Comparison of ENCODE assay signal across 1 cellular context in the genomic region with DNA sequence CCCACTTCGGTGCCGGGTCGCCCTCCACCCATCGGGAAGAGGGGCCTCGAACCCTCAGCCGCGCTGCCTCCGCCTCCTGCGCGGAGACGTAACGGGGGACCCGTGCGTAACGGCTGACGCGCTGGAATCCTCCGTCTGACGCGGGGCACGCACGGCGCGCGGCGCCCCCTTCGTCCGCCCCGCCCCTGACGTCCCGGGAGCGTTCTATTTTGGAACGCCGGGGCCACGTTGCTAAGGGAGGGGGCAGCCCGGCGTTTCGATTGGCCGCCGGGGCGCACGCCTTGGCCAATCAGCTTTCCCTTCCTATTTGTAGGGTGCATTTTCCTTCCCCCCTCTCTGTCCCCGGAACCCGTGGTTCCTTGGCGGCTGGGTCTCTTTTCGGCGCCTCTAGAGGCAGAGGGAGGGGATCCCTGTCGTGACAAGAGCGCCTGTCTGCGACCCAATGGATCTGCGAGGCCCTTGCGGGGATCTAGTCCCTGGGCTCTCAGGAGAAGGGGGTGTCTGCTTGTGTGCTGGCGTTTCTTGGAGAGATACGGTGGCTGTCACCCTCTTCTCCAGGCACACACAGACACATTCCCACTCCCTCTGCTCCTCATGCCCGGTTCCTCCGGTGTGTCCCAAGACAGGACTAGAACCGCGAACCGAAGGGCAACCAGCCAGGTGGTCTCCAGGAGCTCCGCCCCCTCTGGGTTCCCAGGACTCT.
TF ChIP-seq lines count a peak whose summit lies in the region.

No MANE protein-coding gene starts in this region.

TF ChIP-seq in HepG2, 621 proteins besides CTCF, POLR2A, EP300 and RAD21 (continued from another document and continues in another):
- TF ChIP-seq, protein P1, sequence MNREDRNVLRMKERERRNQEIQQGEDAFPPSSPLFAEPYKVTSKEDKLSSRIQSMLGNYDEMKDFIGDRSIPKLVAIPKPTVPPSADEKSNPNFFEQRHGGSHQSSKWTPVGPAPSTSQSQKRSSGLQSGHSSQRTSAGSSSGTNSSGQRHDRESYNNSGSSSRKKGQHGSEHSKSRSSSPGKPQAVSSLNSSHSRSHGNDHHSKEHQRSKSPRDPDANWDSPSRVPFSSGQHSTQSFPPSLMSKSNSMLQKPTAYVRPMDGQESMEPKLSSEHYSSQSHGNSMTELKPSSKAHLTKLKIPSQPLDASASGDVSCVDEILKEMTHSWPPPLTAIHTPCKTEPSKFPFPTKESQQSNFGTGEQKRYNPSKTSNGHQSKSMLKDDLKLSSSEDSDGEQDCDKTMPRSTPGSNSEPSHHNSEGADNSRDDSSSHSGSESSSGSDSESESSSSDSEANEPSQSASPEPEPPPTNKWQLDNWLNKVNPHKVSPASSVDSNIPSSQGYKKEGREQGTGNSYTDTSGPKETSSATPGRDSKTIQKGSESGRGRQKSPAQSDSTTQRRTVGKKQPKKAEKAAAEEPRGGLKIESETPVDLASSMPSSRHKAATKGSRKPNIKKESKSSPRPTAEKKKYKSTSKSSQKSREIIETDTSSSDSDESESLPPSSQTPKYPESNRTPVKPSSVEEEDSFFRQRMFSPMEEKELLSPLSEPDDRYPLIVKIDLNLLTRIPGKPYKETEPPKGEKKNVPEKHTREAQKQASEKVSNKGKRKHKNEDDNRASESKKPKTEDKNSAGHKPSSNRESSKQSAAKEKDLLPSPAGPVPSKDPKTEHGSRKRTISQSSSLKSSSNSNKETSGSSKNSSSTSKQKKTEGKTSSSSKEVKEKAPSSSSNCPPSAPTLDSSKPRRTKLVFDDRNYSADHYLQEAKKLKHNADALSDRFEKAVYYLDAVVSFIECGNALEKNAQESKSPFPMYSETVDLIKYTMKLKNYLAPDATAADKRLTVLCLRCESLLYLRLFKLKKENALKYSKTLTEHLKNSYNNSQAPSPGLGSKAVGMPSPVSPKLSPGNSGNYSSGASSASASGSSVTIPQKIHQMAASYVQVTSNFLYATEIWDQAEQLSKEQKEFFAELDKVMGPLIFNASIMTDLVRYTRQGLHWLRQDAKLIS (CRISPR knock-in tag; IDR thresholded peaks at IDR 0.05): no peak
- TF ChIP-seq KAT8 (CRISPR knock-in tag; IDR thresholded peaks at IDR 0.05) (peak; percentile 79), ZNF142 (CRISPR knock-in tag; IDR thresholded peaks at IDR 0.05) (no peak), MLLT10 (CRISPR knock-in tag; IDR thresholded peaks at IDR 0.05) (no peak), GTF2F1 (IDR thresholded peaks at IDR 0.05; ENCODE audit: low read length) (no peak), KDM3A (CRISPR knock-in tag; IDR thresholded peaks at IDR 0.05; ENCODE audit: low read depth) (no peak), ZBTB34 (CRISPR knock-in tag; IDR thresholded peaks at IDR 0.05) (no peak), ZNF766 (CRISPR knock-in tag; IDR thresholded peaks at IDR 0.05; ENCODE audit: borderline replicate concordance) (no peak), ZSCAN29 (CRISPR knock-in tag; conservative IDR thresholded peaks at IDR 0.05) (no peak), TEAD2 (CRISPR knock-in tag; IDR thresholded peaks at IDR 0.05) (no peak), CREM (IDR thresholded peaks at IDR 0.05) (peak; percentile 71; the same call in 1 of the 2 replicates), CREM (CRISPR knock-in tag; IDR thresholded peaks at IDR 0.05) (no peak), PHB2 (IDR thresholded peaks at IDR 0.05; ENCODE audit: partially characterized antibody) (no peak), ZNF597 (CRISPR knock-in tag; IDR thresholded peaks at IDR 0.05) (no peak), ZNF251 (CRISPR knock-in tag; IDR thresholded peaks at IDR 0.05) (no peak), ZNF891 (CRISPR knock-in tag; IDR thresholded peaks at IDR 0.05) (no peak), HNRNPUL1 (IDR thresholded peaks at IDR 0.05; ENCODE audit: low read depth, low read length) (no peak), ZNF589 (CRISPR knock-in tag; conservative IDR thresholded peaks at IDR 0.05) (no peak)
- TF ChIP-seq, protein P2, sequence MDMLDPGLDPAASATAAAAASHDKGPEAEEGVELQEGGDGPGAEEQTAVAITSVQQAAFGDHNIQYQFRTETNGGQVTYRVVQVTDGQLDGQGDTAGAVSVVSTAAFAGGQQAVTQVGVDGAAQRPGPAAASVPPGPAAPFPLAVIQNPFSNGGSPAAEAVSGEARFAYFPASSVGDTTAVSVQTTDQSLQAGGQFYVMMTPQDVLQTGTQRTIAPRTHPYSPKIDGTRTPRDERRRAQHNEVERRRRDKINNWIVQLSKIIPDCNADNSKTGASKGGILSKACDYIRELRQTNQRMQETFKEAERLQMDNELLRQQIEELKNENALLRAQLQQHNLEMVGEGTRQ (IDR thresholded peaks at IDR 0.05; ENCODE audit: low read depth, low read length): no peak
- TF ChIP-seq, protein P2 (CRISPR knock-in tag; IDR thresholded peaks at IDR 0.05; ENCODE audit: borderline replicate concordance): peak; percentile 79; the same call in 1 of the 2 replicates
- TF ChIP-seq, protein P3, sequence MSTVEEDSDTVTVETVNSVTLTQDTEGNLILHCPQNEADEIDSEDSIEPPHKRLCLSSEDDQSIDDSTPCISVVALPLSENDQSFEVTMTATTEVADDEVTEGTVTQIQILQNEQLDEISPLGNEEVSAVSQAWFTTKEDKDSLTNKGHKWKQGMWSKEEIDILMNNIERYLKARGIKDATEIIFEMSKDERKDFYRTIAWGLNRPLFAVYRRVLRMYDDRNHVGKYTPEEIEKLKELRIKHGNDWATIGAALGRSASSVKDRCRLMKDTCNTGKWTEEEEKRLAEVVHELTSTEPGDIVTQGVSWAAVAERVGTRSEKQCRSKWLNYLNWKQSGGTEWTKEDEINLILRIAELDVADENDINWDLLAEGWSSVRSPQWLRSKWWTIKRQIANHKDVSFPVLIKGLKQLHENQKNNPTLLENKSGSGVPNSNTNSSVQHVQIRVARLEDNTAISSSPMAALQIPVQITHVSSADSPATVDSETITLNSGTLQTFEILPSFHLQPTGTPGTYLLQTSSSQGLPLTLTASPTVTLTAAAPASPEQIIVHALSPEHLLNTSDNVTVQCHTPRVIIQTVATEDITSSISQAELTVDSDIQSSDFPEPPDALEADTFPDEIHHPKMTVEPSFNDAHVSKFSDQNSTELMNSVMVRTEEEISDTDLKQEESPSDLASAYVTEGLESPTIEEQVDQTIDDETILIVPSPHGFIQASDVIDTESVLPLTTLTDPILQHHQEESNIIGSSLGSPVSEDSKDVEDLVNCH (CRISPR knock-in tag; IDR thresholded peaks at IDR 0.05): no peak
- TF ChIP-seq, protein P4, sequence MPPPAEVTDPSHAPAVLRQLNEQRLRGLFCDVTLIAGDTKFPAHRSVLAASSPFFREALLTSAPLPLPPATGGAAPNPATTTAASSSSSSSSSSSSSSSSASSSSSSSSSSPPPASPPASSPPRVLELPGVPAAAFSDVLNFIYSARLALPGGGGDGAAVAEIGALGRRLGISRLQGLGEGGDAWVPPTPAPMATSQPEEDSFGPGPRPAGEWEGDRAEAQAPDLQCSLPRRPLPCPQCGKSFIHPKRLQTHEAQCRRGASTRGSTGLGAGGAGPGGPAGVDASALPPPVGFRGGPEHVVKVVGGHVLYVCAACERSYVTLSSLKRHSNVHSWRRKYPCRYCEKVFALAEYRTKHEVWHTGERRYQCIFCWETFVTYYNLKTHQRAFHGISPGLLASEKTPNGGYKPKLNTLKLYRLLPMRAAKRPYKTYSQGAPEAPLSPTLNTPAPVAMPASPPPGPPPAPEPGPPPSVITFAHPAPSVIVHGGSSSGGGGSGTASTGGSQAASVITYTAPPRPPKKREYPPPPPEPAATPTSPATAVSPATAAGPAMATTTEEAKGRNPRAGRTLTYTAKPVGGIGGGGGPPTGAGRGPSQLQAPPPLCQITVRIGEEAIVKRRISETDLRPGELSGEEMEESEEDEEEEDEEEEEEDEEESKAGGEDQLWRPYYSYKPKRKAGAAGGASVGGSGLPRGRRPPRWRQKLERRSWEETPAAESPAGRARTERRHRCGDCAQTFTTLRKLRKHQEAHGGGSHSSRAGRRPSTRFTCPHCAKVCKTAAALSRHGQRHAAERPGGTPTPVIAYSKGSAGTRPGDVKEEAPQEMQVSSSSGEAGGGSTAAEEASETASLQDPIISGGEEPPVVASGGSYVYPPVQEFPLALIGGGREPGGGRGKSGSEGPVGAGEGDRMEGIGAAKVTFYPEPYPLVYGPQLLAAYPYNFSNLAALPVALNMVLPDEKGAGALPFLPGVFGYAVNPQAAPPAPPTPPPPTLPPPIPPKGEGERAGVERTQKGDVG (CRISPR knock-in tag; IDR thresholded peaks at IDR 0.05; ENCODE audit: borderline replicate concordance): no peak
